25 cellular contexts compared by ENCODE assay signal in genomic region chr6:37806213-37806612, GRCh38.
"Had no signal": no experiment of that assay in that cellular context is flagged by ENCODE, and none has a peak within 500 bp of the region (broad histone marks: within the 10 kb centered on the region; RNA-seq: fewer than 3 reads in every experiment).

No MANE protein-coding gene starts in this region.

- H3K36me3 ChIP-seq: neural progenitor cell, ovary, stomach, thoracic aorta, thyroid gland, tibial nerve, upper lobe of left lung, vagina had no signal

- FAIRE-seq: urothelium cell line had no signal

- H3K79me2 ChIP-seq: parathyroid adenoma had no signal

- DNase-seq: naive thymus-derived CD4-positive, alpha-beta T cell; natural killer cell; occipital lobe; ovary; psoas muscle; right cardiac atrium; stimulated activated CD4-positive, alpha-beta T cell treated with anti-CD3 and anti-CD28 coated beads, Interleukin-15, amount 100 ng/mL, for 24 hours; stimulated activated CD4-positive, alpha-beta T cell treated with anti-CD3 and anti-CD28 coated beads, Interleukin-2, amount 100 ng/mL, for 24 hours; stimulated activated CD4-positive, alpha-beta T cell treated with anti-CD3 and anti-CD28 coated beads, Interleukin-2, amount 100 ng/mL, for 48 hours; stimulated activated CD4-positive, alpha-beta T cell treated with anti-CD3 and anti-CD28 coated beads, Interleukin-4, amount 100 ng/mL, for 24 hours; stimulated activated naive B cell treated with anti-CD40 and anti-IgM and Interleukin-4, amounts not matched to agents 10 μg/mL and 1 μg/mL and 100 μg/mL, for 72 hours; stimulated activated naive CD4-positive, alpha-beta T cell treated with Interleukin-2 at 50 U/mL for 16 hours; stomach; thyroid gland; trophoblast cell; upper lobe of left lung had no signal

- H3K27me3 ChIP-seq: neural progenitor cell, ovary, stomach, thyroid gland, tibial nerve, upper lobe of left lung, vagina had no signal

- H3K27ac ChIP-seq: neural progenitor cell, ovary, parathyroid adenoma, psoas muscle, stomach, thoracic aorta, tibial nerve, upper lobe of left lung, vagina had no signal

- H3K9ac ChIP-seq: neural progenitor cell, parathyroid adenoma had no signal

- H3K4me2 ChIP-seq: neural progenitor cell had no signal

- H3K9me3 ChIP-seq: ovary, psoas muscle, stomach, thoracic aorta, thyroid gland, tibial nerve, upper lobe of left lung, vagina had no signal

- ATAC-seq: naive thymus-derived CD4-positive, alpha-beta T cell; natural killer cell; right cardiac atrium; sciatic nerve; stimulated activated effector memory CD8-positive, alpha-beta T cell treated with anti-CD3 and anti-CD28 coated beads, Interleukin-12 subunit alpha, Interleukin-12 subunit beta, amount 100 ng/mL, for 72 hours; stimulated activated naive B cell treated with anti-CD40 and anti-IgM and Interleukin-4, amounts not matched to agents 10 μg/mL and 1 μg/mL and 100 μg/mL, for 72 hours had no signal

- H3K4me1 ChIP-seq: neural progenitor cell, stomach had no signal

- H2AFZ ChIP-seq: neural progenitor cell, parathyroid adenoma had no signal

- H3K4me3 ChIP-seq: neural progenitor cell, ovary, psoas muscle, skin epidermis, stomach, thoracic aorta, thyroid gland, tibial nerve, upper lobe of left lung, vagina had no signal
